ENCODE assay signal across 8 cellular contexts in genomic region chr3:72113964-72114363, GRCh38.
"Had no signal": no experiment of that assay in that cellular context is flagged by ENCODE, and none has a peak within 500 bp of the region (broad histone marks: within the 10 kb centered on the region; RNA-seq: fewer than 3 reads in every experiment).

No MANE protein-coding gene starts in this region.

- H3K27ac Mint-ChIP-seq: IgD-negative memory B cell had no signal

- H3K4me3 ChIP-seq: K562 had no signal

- FAIRE-seq: HepG2, HTR-8/SVneo, K562 had no signal

- H3K4me1 Mint-ChIP-seq: IgD-negative memory B cell had no signal

- H3K4me3 Mint-ChIP-seq: IgD-negative memory B cell had no signal

- H3K9me3 Mint-ChIP-seq: IgD-negative memory B cell had no signal

- H3K27ac ChIP-seq: HL-60 had no signal

- DNase-seq: IMR-90, KBM-7, KG1 had no signal

- ATAC-seq: HepG2 had no signal
